1 cellular context compared by ENCODE assay signal in genomic region chr2:43142921-43143438, GRCh38.
TF ChIP-seq lines count a peak whose summit lies in the region.

No MANE protein-coding gene starts in this region.

TF ChIP-seq in HepG2, 621 proteins besides CTCF, POLR2A, EP300 and RAD21 (continued from another document):
- TF ChIP-seq TFAP4 (IDR thresholded peaks at IDR 0.05; ENCODE audit: borderline replicate concordance, low read depth) = 0 out of 2 replicates have a peak, but pooled peaks have one; percentile 8
- TF ChIP-seq ZBTB14 (CRISPR knock-in tag; IDR thresholded peaks at IDR 0.05) = no peak
